Comparison of ENCODE assay signal across 8 cellular contexts in the genomic region with DNA sequence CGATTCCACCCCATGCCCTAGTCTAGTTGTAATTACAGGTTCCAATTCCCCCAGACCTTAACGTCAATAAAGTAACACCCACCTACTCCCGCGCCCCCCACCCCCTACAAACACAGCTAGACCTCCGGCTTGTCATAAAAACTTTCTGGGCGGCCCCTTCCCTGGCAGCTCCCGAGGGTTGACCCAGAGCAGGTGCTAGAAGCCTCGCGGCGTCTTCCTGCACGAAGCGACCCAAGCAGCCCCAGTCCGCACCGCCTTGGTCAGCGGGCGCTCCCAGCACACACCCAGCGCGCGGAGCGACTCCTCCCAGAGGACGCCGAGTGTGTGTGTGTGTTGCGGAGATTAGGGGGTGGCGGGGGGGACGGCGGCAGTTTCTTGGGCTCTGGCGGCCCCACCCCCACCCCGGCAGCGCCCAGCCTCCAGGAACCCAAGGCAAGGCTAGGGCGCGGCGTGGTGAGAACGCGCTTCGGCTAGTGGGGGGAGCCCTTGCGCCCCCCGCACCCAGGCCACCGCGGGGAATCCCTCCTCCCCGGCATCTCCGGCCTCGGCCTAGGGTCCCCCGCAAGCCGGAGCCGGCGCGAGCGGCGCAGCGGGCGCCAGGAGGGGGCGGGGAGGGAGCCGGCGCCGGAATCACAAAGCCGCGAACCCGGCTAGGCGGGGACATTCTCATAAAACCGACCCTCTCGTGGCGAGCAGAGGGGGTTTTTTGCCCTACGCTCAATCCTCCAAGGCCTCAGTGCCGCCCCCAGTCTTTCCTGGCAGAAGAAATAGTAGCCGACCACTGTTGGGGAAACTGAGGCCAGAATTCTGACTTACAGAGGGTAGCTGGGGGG. TPM values are rescaled to one million over a fixed set of nuclear protein-coding genes. Genes with fewer than 3 reads are reported as not detected.
DNase-seq lines count a peak whose midpoint lies in the region; ATAC-seq and TF ChIP-seq lines count a peak whose summit lies in the region.

No MANE protein-coding gene starts in this region.

- intact Hi-C loops in PC-9 (cut with micrococcal nuclease; ENCODE audit: unreplicated experiment) (loop anchor here (1.0 to 5.0 kb wide), 3 partner anchors 10 to 46 kb away; a partner anchor contains a TSS), ovary (cut with DNase I) (loop anchor here in 1 of 4 donors (2.0 to 5.0 kb wide), 2 partner anchors 54 to 173 kb away; no protein-coding TSS in a partner anchor)

- no peaks in the 10 kb centered on the region for H3K27me3 ChIP-seq in PC-9 (ENCODE audit: insufficient read depth, low read depth)
- H3K27me3 ChIP-seq in ovary = peaks cover 2% of the 10 kb centered on the region

- ATAC-seq in GM18909 (IDR thresholded peaks at IDR 0.05; ENCODE audit: poor library complexity, unreplicated experiment) (no peak), GM19035 (IDR thresholded peaks at IDR 0.05; ENCODE audit: unreplicated experiment) (no peak)

- H3K36me3 ChIP-seq in ES-I3 (ENCODE audit: insufficient read depth, low read length) (no peaks in the 10 kb centered on the region), PC-9 (ENCODE audit: low read depth) (peaks cover 18% of the 10 kb centered on the region), ovary (no peaks in the 10 kb centered on the region)

- H3K4me2 ChIP-seq in PC-9 = peak overlapping the region; percentile 84

- H3F3A ChIP-seq in PC-9 (ENCODE audit: insufficient read depth, low read depth) = peaks cover 40% of the 10 kb centered on the region

- peaks cover 11% of the 10 kb centered on the region for H3K9me3 Mint-ChIP-seq in glutamatergic neuron (ENCODE audit: unreplicated experiment)

- H2AFZ ChIP-seq in PC-9 = no peak overlapping the region

- H3K4me1 ChIP-seq in ES-I3 (ENCODE audit: insufficient read depth, low read length) = peaks cover 46% of the 10 kb centered on the region
- H3K4me1 ChIP-seq in PC-9 (replicated peaks; ENCODE audit: insufficient read depth) = peaks cover 67% of the 10 kb centered on the region
- H3K4me1 ChIP-seq in ovary (ENCODE audit: insufficient read depth) = peaks cover 11% of the 10 kb centered on the region

- H3K9me3 ChIP-seq in ES-I3 (ENCODE audit: control insufficient read depth, insufficient read depth, low read length) (no peaks in the 10 kb centered on the region), PC-9 (ENCODE audit: insufficient read depth, low read depth) (no peaks in the 10 kb centered on the region), ovary (no peaks in the 10 kb centered on the region)

- H3K27ac ChIP-seq in PC-9 = peak overlapping the region; percentile 69
- H3K27ac ChIP-seq in ovary = no peak overlapping the region

- peak overlapping the region; percentile 99 for H3K4me3 ChIP-seq in PC-9
- peak overlapping the region; percentile 43 for H3K4me3 ChIP-seq in ovary

- TF ChIP-seq POLR2A in ovary (IDR thresholded peaks at IDR 0.05) = no peak

- POLR2A ChIA-PET in PC-9 (lab: Charles Lee; ENCODE audit: unreplicated experiment) = interaction anchor here (0.6 kb wide), 1 partner anchor 46 kb away, joined by 4 read pairs; no protein-coding TSS in a partner anchor

- no peaks in the 10 kb centered on the region for H3K9me2 ChIP-seq in PC-9 (ENCODE audit: insufficient read depth)

- BruUV-seq in PC-9 (replicated peaks; lab: Mats Ljungman, UMichigan) = no TSS peak

- DNase-seq in PC-9 (peak; percentile 60 to 64), glutamatergic neuron (peak; percentile 52), ovary (peak in 1 of 5 donors; percentile 31), 8988T (no peak), GM19240 (ENCODE audit: insufficient read length, low spot score) (no peak)

- H4K20me1 ChIP-seq in PC-9 (ENCODE audit: insufficient read depth) = peaks cover 42% of the 10 kb centered on the region

- H3K27ac Mint-ChIP-seq in glutamatergic neuron (ENCODE audit: unreplicated experiment) = no peak overlapping the region

- peaks cover 7% of the 10 kb centered on the region for H3K4me1 Mint-ChIP-seq in glutamatergic neuron (ENCODE audit: low read depth, unreplicated experiment)

- 1 to 2% (median 1%) methylated on average over 38 to 65 of the region's 65 CpGs for WGBS in ovary, 3 donors

- TF ChIP-seq CTCF in PC-9 (conservative IDR thresholded peaks at IDR 0.05) = no peak
- no peak for TF ChIP-seq CTCF in glutamatergic neuron (IDR thresholded peaks at IDR 0.05; ENCODE audit: partially characterized antibody, unreplicated experiment)
- no peak for TF ChIP-seq CTCF in ovary (IDR thresholded peaks at IDR 0.05)

- H3K27me3 Mint-ChIP-seq in glutamatergic neuron (ENCODE audit: unreplicated experiment) = peaks cover 9% of the 10 kb centered on the region

- CTCF ChIA-PET in PC-9 (lab: Charles Lee) = interaction anchor here (0.6 kb wide), 1 partner anchor 26 kb away, joined by 3 read pairs; no protein-coding TSS in a partner anchor

- TF ChIP-seq EP300 in ovary (IDR thresholded peaks at IDR 0.05) = no peak

- H3K9ac ChIP-seq in ES-I3 (ENCODE audit: low read depth, low read length) = peak overlapping the region; percentile 70

- H3K36me3 Mint-ChIP-seq in glutamatergic neuron (ENCODE audit: unreplicated experiment) = no peaks in the 10 kb centered on the region

- peak overlapping the region; percentile 77 for H3K4me3 Mint-ChIP-seq in glutamatergic neuron (ENCODE audit: unreplicated experiment)

- H3K79me2 ChIP-seq in PC-9 (ENCODE audit: low read depth) = peaks cover 70% of the 10 kb centered on the region

RNA-seq across cellular contexts. Expression of a gene that starts 2.2 kb away (rescaled TPM):
- total RNA-seq in PC-9 (2021) (88.5 and 101 TPM in 2 replicates), glutamatergic neuron (ENCODE audit: unreplicated experiment) (7.9 TPM), ovary (10 to 100 TPM in 2 of 7 donors, 1 to 10 TPM in 5; 3.2 to 13.8 (median 8.8) TPM)
- polyA plus RNA-seq in ovary = 1 to 10 TPM; 4.1 to 7.0 TPM

RNA-seq across cellular contexts. Expression of a gene that starts 47.7 kb away (rescaled TPM):
- total RNA-seq in PC-9 (2021) (68.5 and 80.8 TPM in 2 replicates), glutamatergic neuron (ENCODE audit: unreplicated experiment) (108 TPM), ovary (10 to 100 TPM; 42.1 to 69.8 (median 52.9) TPM)
- polyA plus RNA-seq in ovary = 10 to 100 TPM; 39.0 to 43.4 TPM

Comparison
In these comparisons a context has a peak if more than half of its experiments do, and no peak if none do; other contexts are left out.
1. DNase-seq: peak in PC-9 (2 of 2) and glutamatergic neuron (single experiment); none in 8988T (single experiment) and GM19240 (single experiment).